In the genomic region with DNA sequence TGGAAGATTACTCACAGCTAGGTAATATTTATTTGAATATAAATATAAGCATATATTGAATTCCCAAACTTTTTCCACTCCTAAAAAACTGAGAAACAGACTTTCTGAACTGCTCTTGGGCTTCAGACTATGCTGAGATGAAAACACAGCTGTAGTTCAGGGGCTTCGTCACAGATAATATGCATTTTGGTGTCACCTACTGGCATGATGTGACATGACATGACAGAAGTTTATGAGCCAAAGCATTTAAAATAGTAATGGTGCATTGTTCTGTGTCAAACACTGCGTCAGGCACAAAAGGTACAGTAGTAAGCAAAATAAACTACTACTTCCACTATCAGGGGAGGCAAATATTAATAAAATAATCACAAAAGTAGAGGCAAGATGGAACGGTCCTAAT, we compare ENCODE assay signal across 9 cellular contexts.
DNase-seq lines count a peak whose midpoint lies in the region; ATAC-seq, FAIRE-seq and TF ChIP-seq lines count a peak whose summit lies in the region.
"Had no signal": no experiment of that assay in that cellular context is flagged by ENCODE, and none has a peak within 500 bp of the region (broad histone marks: within the 10 kb centered on the region; RNA-seq: fewer than 3 reads in every experiment).

No MANE protein-coding gene starts in this region.

- no peaks in the 10 kb centered on the region for H3K36me3 Mint-ChIP-seq in activated naive CD8-positive, alpha-beta T cell treated with anti-CD3 and anti-CD28 coated beads, Interleukin-2, amount 50 U/mL, for 24 hours (ENCODE audit: low read depth)
- no peaks in the 10 kb centered on the region for H3K36me3 Mint-ChIP-seq in activated naive CD8-positive, alpha-beta T cell treated with anti-CD3 and anti-CD28 coated beads for 36 hours

- DNase-seq in activated naive CD8-positive, alpha-beta T cell treated with anti-CD3 and anti-CD28 coated beads, Interleukin-2, amount 50 U/mL, for 24 hours = no peak
- DNase-seq in activated naive CD8-positive, alpha-beta T cell treated with anti-CD3 and anti-CD28 coated beads for 36 hours = no peak
- peak; percentile 55 for DNase-seq in HEK293T (ENCODE audit: extremely low spot score)
- peak; percentile 0 for DNase-seq in NCI-H1694 (lab: John Stamatoyannopoulos, UW)
- peak; percentile 19 for DNase-seq in astrocyte of the cerebellum (ENCODE audit: low read depth)
- DNase-seq in HepG2 (ENCODE audit: low spot score) = peak; percentile 66
- no peak for DNase-seq in ecto neural progenitor cell (ENCODE audit: low spot score)

- H3K4me3 ChIP-seq in astrocyte of the cerebellum (ENCODE audit: low read depth, low read length) = no peak overlapping the region
- H3K4me3 ChIP-seq in HepG2 (replicated peaks in 1 of 3; ENCODE audit: insufficient read depth in 1 of 3, low read depth in 2 of 3, low read length in 3 of 3) = no peak overlapping the region

- H4K20me1 ChIP-seq in HepG2 (ENCODE audit: insufficient read depth, low read length) = no peaks in the 10 kb centered on the region

- H3K27ac Mint-ChIP-seq in activated naive CD8-positive, alpha-beta T cell treated with anti-CD3 and anti-CD28 coated beads, Interleukin-2, amount 50 U/mL, for 24 hours = no peak overlapping the region
- no peak overlapping the region for H3K27ac Mint-ChIP-seq in activated naive CD8-positive, alpha-beta T cell treated with anti-CD3 and anti-CD28 coated beads for 36 hours
- H3K27ac Mint-ChIP-seq: stimulated activated naive CD8-positive, alpha-beta T cell treated with anti-CD3 and anti-CD28 coated beads, Interleukin-15, Interleukin-2, amounts not matched to agents 100 ng/mL and 50 ng/mL, for 24 hours had no signal

- TF ChIP-seq EP300 in HepG2 (IDR thresholded peaks at IDR 0.05; ENCODE audit: low read depth in 2 of 2, low read length in 2 of 2) (no peak), HepG2 (CRISPR knock-in tag; IDR thresholded peaks at IDR 0.05; ENCODE audit: borderline replicate concordance) (no peak)

- peak; percentile 46 for ATAC-seq in activated naive CD8-positive, alpha-beta T cell treated with anti-CD3 and anti-CD28 coated beads, Interleukin-2, amount 50 U/mL, for 24 hours
- peak; percentile 84 for ATAC-seq in HepG2
- ATAC-seq in HG03095 (IDR thresholded peaks at IDR 0.05; ENCODE audit: unreplicated experiment) = no peak

- POLR2A ChIA-PET in HEK293T (lab: Yijun Ruan, JAX) = no interaction called here
- POLR2A ChIA-PET in HepG2 (lab: Yijun Ruan, JAX) = interaction anchor here (1.0 to 4.9 kb wide), 3 partner anchors 31 to 90 kb away, joined by 3 to 38 read pairs (median 4); no protein-coding TSS in a partner anchor

- peaks cover 4% of the 10 kb centered on the region for H3K27me3 Mint-ChIP-seq in activated naive CD8-positive, alpha-beta T cell treated with anti-CD3 and anti-CD28 coated beads, Interleukin-2, amount 50 U/mL, for 24 hours
- peaks cover 11% of the 10 kb centered on the region for H3K27me3 Mint-ChIP-seq in activated naive CD8-positive, alpha-beta T cell treated with anti-CD3 and anti-CD28 coated beads for 36 hours

- no peaks in the 10 kb centered on the region for H3K27me3 ChIP-seq in HepG2 (ENCODE audit: control insufficient read depth in 1 of 2, insufficient read depth in 2 of 2, low read length in 2 of 2)

- H3K4me2 ChIP-seq in HepG2 (ENCODE audit: low read depth, low read length) = no peak overlapping the region

- no TSS peak for BruUV-seq in HepG2 (replicated peaks; lab: Mats Ljungman, UMichigan)

- peaks cover 56% of the 10 kb centered on the region for H3K4me1 ChIP-seq in HepG2 (ENCODE audit: insufficient read depth, low read length)

- peak; percentile 51 for FAIRE-seq in HepG2 (lab: Jason Lieb, UNC)

- no peak for TF ChIP-seq POLR2A in HepG2 (IDR thresholded peaks at IDR 0.05; ENCODE audit: insufficient read depth in 1 of 2, low read depth in 2 of 2, low read length in 2 of 2)

- H3K79me2 ChIP-seq in HepG2 (ENCODE audit: insufficient read depth, low read length) = no peaks in the 10 kb centered on the region

- no peaks in the 10 kb centered on the region for H3K9me3 ChIP-seq in HepG2 (ENCODE audit: low read length)

- no peak overlapping the region for H3K9ac ChIP-seq in HepG2 (ENCODE audit: insufficient read depth, low read depth, low read length)

- intact Hi-C loops in HepG2 (cut with micrococcal nuclease; ENCODE audit: unreplicated experiment) = loop anchor here (1.0 to 2.0 kb wide), 5 partner anchors 31 to 302 kb away; no protein-coding TSS in a partner anchor

- CTCF ChIA-PET in HEK293T (lab: Yijun Ruan, JAX) (interaction anchor here (0.6 to 0.7 kb wide), 2 partner anchors 9 to 79 kb away, joined by 3 read pairs; no protein-coding TSS in a partner anchor), HepG2 (lab: Yijun Ruan, JAX; ENCODE audit: low intra/inter-chr PET ratio, low total read pairs) (interaction anchor here (1.2 to 1.9 kb wide), 4 partner anchors 87 to 252 kb away, joined by 3 to 10 read pairs (median 4); no protein-coding TSS in a partner anchor)

- TF ChIP-seq RAD21 in HepG2 (CRISPR knock-in tag; IDR thresholded peaks at IDR 0.05) = peak; percentile 63; the same call in 1 of the 2 replicates

- H3K4me3 Mint-ChIP-seq in activated naive CD8-positive, alpha-beta T cell treated with anti-CD3 and anti-CD28 coated beads, Interleukin-2, amount 50 U/mL, for 24 hours = no peak overlapping the region
- no peak overlapping the region for H3K4me3 Mint-ChIP-seq in activated naive CD8-positive, alpha-beta T cell treated with anti-CD3 and anti-CD28 coated beads for 36 hours
- H3K4me3 Mint-ChIP-seq: stimulated activated naive CD8-positive, alpha-beta T cell treated with anti-CD3 and anti-CD28 coated beads, Interleukin-15, Interleukin-2, amounts not matched to agents 100 ng/mL and 50 ng/mL, for 24 hours had no signal

- no peaks in the 10 kb centered on the region for H3K9me3 Mint-ChIP-seq in activated naive CD8-positive, alpha-beta T cell treated with anti-CD3 and anti-CD28 coated beads, Interleukin-2, amount 50 U/mL, for 24 hours
- H3K9me3 Mint-ChIP-seq in activated naive CD8-positive, alpha-beta T cell treated with anti-CD3 and anti-CD28 coated beads for 36 hours = no peaks in the 10 kb centered on the region
- H3K9me3 Mint-ChIP-seq: stimulated activated naive CD8-positive, alpha-beta T cell treated with anti-CD3 and anti-CD28 coated beads, Interleukin-15, Interleukin-2, amounts not matched to agents 100 ng/mL and 50 ng/mL, for 24 hours had no signal

- H3K4me1 Mint-ChIP-seq in activated naive CD8-positive, alpha-beta T cell treated with anti-CD3 and anti-CD28 coated beads, Interleukin-2, amount 50 U/mL, for 24 hours = peaks cover 22% of the 10 kb centered on the region
- peaks cover 28% of the 10 kb centered on the region for H3K4me1 Mint-ChIP-seq in activated naive CD8-positive, alpha-beta T cell treated with anti-CD3 and anti-CD28 coated beads for 36 hours

- WGBS in HepG2 (ENCODE audit: low lambda C conversion rate) = 82% methylated on average over 3 of the region's 3 CpGs

- TF ChIP-seq CTCF in astrocyte of the cerebellum (IDR thresholded peaks at IDR 0.05; ENCODE audit: low read depth, low read length, missing control alignments) (peak; percentile 36), HepG2 (CRISPR knock-in tag; IDR thresholded peaks at IDR 0.05) (peak; percentile 71)

- H2AFZ ChIP-seq in HepG2 (ENCODE audit: low read length) = no peak overlapping the region

- H3K27ac ChIP-seq in HepG2 (ENCODE audit: extremely low read length, insufficient read depth, low read length) = peak overlapping the region; percentile 73

- in situ Hi-C loops in astrocyte of the cerebellum (cut with HindIII; ENCODE audit: low sequenced_read_pairs) (loop anchor here (5.0 kb wide), 1 partner anchor 76 kb away; no protein-coding TSS in a partner anchor), HepG2 (cut with HindIII; ENCODE audit: extremely low pct_ligation_motif_present, low pct_unique_long_range_greater_than_20kb) (no loop called here)

- no peaks in the 10 kb centered on the region for H3K36me3 ChIP-seq in HepG2 (replicated peaks in 1 of 2; ENCODE audit: control insufficient read depth in 1 of 2, insufficient read depth in 2 of 2, low read length in 2 of 2)

TF ChIP-seq in HEK293T, 16 proteins besides CTCF, POLR2A, EP300 and RAD21:
- TF ChIP-seq CTBP1 (IDR thresholded peaks at IDR 0.05; ENCODE audit: borderline replicate concordance) = no peak
- TF ChIP-seq, protein P1, sequence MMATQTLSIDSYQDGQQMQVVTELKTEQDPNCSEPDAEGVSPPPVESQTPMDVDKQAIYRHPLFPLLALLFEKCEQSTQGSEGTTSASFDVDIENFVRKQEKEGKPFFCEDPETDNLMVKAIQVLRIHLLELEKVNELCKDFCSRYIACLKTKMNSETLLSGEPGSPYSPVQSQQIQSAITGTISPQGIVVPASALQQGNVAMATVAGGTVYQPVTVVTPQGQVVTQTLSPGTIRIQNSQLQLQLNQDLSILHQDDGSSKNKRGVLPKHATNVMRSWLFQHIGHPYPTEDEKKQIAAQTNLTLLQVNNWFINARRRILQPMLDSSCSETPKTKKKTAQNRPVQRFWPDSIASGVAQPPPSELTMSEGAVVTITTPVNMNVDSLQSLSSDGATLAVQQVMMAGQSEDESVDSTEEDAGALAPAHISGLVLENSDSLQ (IDR thresholded peaks at IDR 0.05) = peak; percentile 62
- no peak for TF ChIP-seq L3MBTL2 (conservative IDR thresholded peaks at IDR 0.05)
- TF ChIP-seq BHLHE40 (IDR thresholded peaks at IDR 0.05; ENCODE audit: borderline replicate concordance) = no peak

TF ChIP-seq in HepG2, 621 proteins besides CTCF, POLR2A, EP300 and RAD21 (continues in another document):
- TF ChIP-seq MAFG (CRISPR knock-in tag; IDR thresholded peaks at IDR 0.05) (no peak), SP5 (CRISPR knock-in tag; IDR thresholded peaks at IDR 0.05; ENCODE audit: borderline replicate concordance, low read depth) (no peak), ZNF772 (CRISPR knock-in tag; IDR thresholded peaks at IDR 0.05) (no peak), CEBPB (IDR thresholded peaks at IDR 0.05; ENCODE audit: borderline replicate concordance, low read depth, low read length) (no peak), PHF20 (CRISPR knock-in tag; IDR thresholded peaks at IDR 0.05) (no peak)
- TF ChIP-seq, protein P2, sequence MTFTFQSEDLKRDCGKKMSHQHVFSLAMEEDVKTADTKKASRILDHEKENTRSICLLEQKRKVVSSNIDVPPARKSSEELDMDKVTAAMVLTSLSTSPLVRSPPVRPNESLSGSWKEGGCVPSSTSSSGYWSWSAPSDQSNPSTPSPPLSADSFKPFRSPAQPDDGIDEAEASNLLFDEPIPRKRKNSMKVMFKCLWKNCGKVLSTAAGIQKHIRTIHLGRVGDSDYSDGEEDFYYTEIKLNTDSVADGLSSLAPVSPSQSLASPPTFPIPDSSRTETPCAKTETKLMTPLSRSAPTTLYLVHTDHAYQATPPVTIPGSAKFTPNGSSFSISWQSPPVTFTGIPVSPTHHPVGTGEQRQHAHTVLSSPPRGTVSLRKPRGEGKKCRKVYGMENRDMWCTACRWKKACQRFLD (CRISPR knock-in tag; IDR thresholded peaks at IDR 0.05; ENCODE audit: borderline replicate concordance) = no peak
- TF ChIP-seq, protein P3, sequence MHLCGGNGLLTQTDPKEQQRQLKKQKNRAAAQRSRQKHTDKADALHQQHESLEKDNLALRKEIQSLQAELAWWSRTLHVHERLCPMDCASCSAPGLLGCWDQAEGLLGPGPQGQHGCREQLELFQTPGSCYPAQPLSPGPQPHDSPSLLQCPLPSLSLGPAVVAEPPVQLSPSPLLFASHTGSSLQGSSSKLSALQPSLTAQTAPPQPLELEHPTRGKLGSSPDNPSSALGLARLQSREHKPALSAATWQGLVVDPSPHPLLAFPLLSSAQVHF (CRISPR knock-in tag; IDR thresholded peaks at IDR 0.05) = no peak

Comparison
In these comparisons a context has a peak if more than half of its experiments do, and no peak if none do; other contexts are left out.
1. DNase-seq: peak in HEK293T (single experiment), NCI-H1694 (single experiment), astrocyte of the cerebellum (single experiment) and HepG2 (single experiment); none in activated naive CD8-positive, alpha-beta T cell treated with anti-CD3 and anti-CD28 coated beads, Interleukin-2, amount 50 U/mL, for 24 hours (single experiment), activated naive CD8-positive, alpha-beta T cell treated with anti-CD3 and anti-CD28 coated beads for 36 hours (single experiment) and ecto neural progenitor cell (single experiment).